ENCODE assay signal across 20 cellular contexts in the genomic region with DNA sequence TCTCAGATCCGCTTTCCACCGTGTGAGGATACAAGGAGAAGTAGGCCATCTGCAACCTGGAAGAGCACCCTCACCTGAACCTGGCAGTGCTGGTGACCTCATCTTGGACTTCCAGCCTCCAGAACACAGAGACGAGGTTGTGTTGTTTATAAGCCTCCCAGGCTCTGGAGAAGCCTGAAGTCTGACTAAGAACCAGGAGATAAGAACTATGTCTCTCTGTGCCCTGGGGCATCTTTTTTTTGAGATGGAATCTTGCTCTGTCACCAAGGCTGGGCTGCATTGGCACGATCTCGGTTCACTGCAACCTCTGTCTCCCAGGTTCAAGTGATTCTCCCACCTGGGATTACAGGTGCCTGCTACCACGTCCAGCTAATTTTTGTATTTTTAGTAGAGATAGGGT.
"Had no signal": no experiment of that assay in that cellular context is flagged by ENCODE, and none has a peak within 500 bp of the region (broad histone marks: within the 10 kb centered on the region; RNA-seq: fewer than 3 reads in every experiment).

No MANE protein-coding gene starts in this region.

- DNase-seq: activated T-cell treated with anti-CD3 and anti-CD28 coated beads, Interleukin-2, amount 50 U/mL, for 1 hour; aorta; cortex of kidney; endodermal cell; heart left ventricle; left lung; mammary epithelial cell; midbrain; nephron progenitor cell; right lobe of liver; stimulated activated naive B cell treated with anti-CD40 and anti-IgM and Interleukin-4, amounts not matched to agents 10 μg/mL and 1 μg/mL and 100 μg/mL, for 72 hours; T1000; transverse colon had no signal

- H3K9me3 Mint-ChIP-seq: activated T-helper 17 cell treated with anti-CD3 and anti-CD28 coated beads, Interleukin-2, amount 50 U/mL, for 72 hours; endodermal cell; nephron progenitor cell; T-helper 1 cell treated with Interleukin-12 subunit alpha and Interleukin-12 subunit beta and Interleukin-4 antibody, amounts not matched to agents 30 μg/mL and 1 μg/mL, for 36 hours; WTC11 had no signal

- H3K36me3 ChIP-seq: gastroesophageal sphincter, heart left ventricle, left lung, right lobe of liver, transverse colon, vagina had no signal

- H3K27me3 ChIP-seq: right lobe of liver, transverse colon, vagina had no signal

- H3K27ac Mint-ChIP-seq: activated T-helper 17 cell treated with anti-CD3 and anti-CD28 coated beads, Interleukin-2, amount 50 U/mL, for 72 hours; endodermal cell; nephron progenitor cell; stimulated activated naive B cell treated with anti-CD40 and anti-IgM and Interleukin-4, amounts not matched to agents 10 μg/mL and 1 μg/mL and 100 μg/mL, for 72 hours; T-helper 1 cell treated with Interleukin-12 subunit alpha and Interleukin-12 subunit beta and Interleukin-4 antibody, amounts not matched to agents 30 μg/mL and 1 μg/mL, for 36 hours; WTC11 had no signal

- H3K4me3 Mint-ChIP-seq: activated T-helper 17 cell treated with anti-CD3 and anti-CD28 coated beads, Interleukin-2, amount 50 U/mL, for 72 hours; endodermal cell; nephron progenitor cell; stimulated activated naive B cell treated with anti-CD40 and anti-IgM and Interleukin-4, amounts not matched to agents 10 μg/mL and 1 μg/mL and 100 μg/mL, for 72 hours; T-helper 1 cell treated with Interleukin-12 subunit alpha and Interleukin-12 subunit beta and Interleukin-4 antibody, amounts not matched to agents 30 μg/mL and 1 μg/mL, for 36 hours; WTC11 had no signal

- H3K27me3 Mint-ChIP-seq: activated T-helper 17 cell treated with anti-CD3 and anti-CD28 coated beads, Interleukin-2, amount 50 U/mL, for 72 hours had no signal

- H3K4me1 ChIP-seq: gastroesophageal sphincter, heart left ventricle, left lung, right lobe of liver, vagina had no signal

- H3K36me3 Mint-ChIP-seq: activated naive CD4-positive, alpha-beta T cell treated with anti-CD3 and anti-CD28 coated beads, Interleukin-2, amount 50 U/mL, for 72 hours; WTC11 had no signal

- H3K9me3 ChIP-seq: left lung, right lobe of liver, transverse colon, vagina had no signal

- ATAC-seq: activated naive CD4-positive, alpha-beta T cell treated with anti-CD3 and anti-CD28 coated beads, Interleukin-2, amount 50 U/mL, for 72 hours; activated T-helper 17 cell treated with anti-CD3 and anti-CD28 coated beads, Interleukin-2, amount 50 U/mL, for 72 hours; gastroesophageal sphincter; heart left ventricle; left lung; right lobe of liver; stimulated activated naive B cell treated with anti-CD40 and anti-IgM and Interleukin-4, amounts not matched to agents 10 μg/mL and 1 μg/mL and 100 μg/mL, for 72 hours; WTC11 had no signal

- H3K4me1 Mint-ChIP-seq: activated T-helper 17 cell treated with anti-CD3 and anti-CD28 coated beads, Interleukin-2, amount 50 U/mL, for 72 hours; endodermal cell; nephron progenitor cell had no signal

- H3K27ac ChIP-seq: gastroesophageal sphincter, heart left ventricle, left lung, right lobe of liver, skin epidermis, vagina had no signal

- H3K4me3 ChIP-seq: gastroesophageal sphincter, heart left ventricle, left lung, right lobe of liver, skin epidermis, transverse colon, vagina had no signal
